10 cellular contexts compared by ENCODE assay signal in the genomic region with DNA sequence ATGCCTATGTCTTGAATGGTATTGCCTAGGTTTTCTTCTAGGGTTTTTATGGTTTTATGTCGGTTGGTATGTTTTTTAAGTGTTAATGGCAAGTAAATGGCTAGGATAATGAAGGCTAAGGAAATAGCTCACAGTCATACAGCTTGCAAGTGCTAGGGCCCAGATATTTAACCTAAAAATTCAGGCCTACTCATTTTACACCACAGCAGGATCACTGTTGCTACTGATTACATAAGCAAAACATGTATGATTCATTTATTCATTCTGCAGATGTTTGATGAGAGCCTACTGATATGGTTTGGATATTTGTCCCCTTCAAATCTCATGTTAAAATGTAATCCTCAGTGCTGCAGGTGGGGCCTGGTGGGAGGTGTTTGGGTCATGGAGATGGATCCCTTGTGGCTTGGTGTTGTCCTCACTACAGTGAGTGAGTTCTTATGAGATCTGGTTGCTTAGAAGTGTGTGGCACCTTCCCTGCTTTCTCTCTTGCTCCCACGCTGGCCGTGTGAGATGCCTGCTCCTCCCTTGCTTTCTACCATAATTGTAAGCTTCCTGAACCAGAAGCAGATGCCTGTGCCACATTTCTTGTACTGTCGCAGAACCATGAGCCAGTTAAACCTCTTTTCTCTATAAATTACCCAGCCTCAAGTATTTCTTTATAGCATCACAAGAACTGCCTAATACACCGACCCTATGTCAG.
"Had no signal": no experiment of that assay in that cellular context is flagged by ENCODE, and none has a peak within 500 bp of the region (broad histone marks: within the 10 kb centered on the region; RNA-seq: fewer than 3 reads in every experiment).

No MANE protein-coding gene starts in this region.

- H3K27me3 Mint-ChIP-seq: activated CD4-positive, alpha-beta T cell treated with anti-CD3 and anti-CD28 coated beads, Interleukin-2, amount 10 ng/mL, durations not matched to agents 7 days and 5 days; activated naive CD8-positive, alpha-beta T cell treated with anti-CD3 and anti-CD28 coated beads, Interleukin-2, amount 10 ng/mL, durations not matched to agents 7 days and 5 days; naive thymus-derived CD8-positive, alpha-beta T cell had no signal

- H3K36me3 ChIP-seq: esophagus squamous epithelium, left ventricle myocardium inferior had no signal

- H3K4me1 Mint-ChIP-seq: activated CD4-positive, alpha-beta T cell treated with anti-CD3 and anti-CD28 coated beads, Interleukin-2, amount 10 ng/mL, durations not matched to agents 7 days and 5 days; activated naive CD8-positive, alpha-beta T cell treated with anti-CD3 and anti-CD28 coated beads, Interleukin-2, amount 10 ng/mL, durations not matched to agents 7 days and 5 days; naive thymus-derived CD8-positive, alpha-beta T cell; stimulated activated effector memory CD8-positive, alpha-beta T cell treated with anti-CD3 and anti-CD28 coated beads, Interleukin-12 subunit alpha, Interleukin-12 subunit beta, amount 100 ng/mL, for 72 hours had no signal

- H3K27ac Mint-ChIP-seq: activated CD4-positive, alpha-beta T cell treated with anti-CD3 and anti-CD28 coated beads, Interleukin-2, amount 10 ng/mL, durations not matched to agents 7 days and 5 days; activated naive CD8-positive, alpha-beta T cell treated with anti-CD3 and anti-CD28 coated beads, Interleukin-2, amount 10 ng/mL, durations not matched to agents 7 days and 5 days; naive thymus-derived CD8-positive, alpha-beta T cell; stimulated activated effector memory CD8-positive, alpha-beta T cell treated with anti-CD3 and anti-CD28 coated beads, Interleukin-12 subunit alpha, Interleukin-12 subunit beta, amount 100 ng/mL, for 72 hours; T-helper 2 cell treated with Interferon-gamma antibody and Interleukin-4, amounts not matched to agents 5 μg/mL and 100 μg/mL, for 36 hours had no signal

- H3K9me3 Mint-ChIP-seq: activated CD4-positive, alpha-beta T cell treated with anti-CD3 and anti-CD28 coated beads, Interleukin-2, amount 10 ng/mL, durations not matched to agents 7 days and 5 days had no signal

- H3K4me3 Mint-ChIP-seq: activated CD4-positive, alpha-beta T cell treated with anti-CD3 and anti-CD28 coated beads, Interleukin-2, amount 10 ng/mL, durations not matched to agents 7 days and 5 days; activated naive CD8-positive, alpha-beta T cell treated with anti-CD3 and anti-CD28 coated beads, Interleukin-2, amount 10 ng/mL, durations not matched to agents 7 days and 5 days; naive thymus-derived CD8-positive, alpha-beta T cell; stimulated activated effector memory CD8-positive, alpha-beta T cell treated with anti-CD3 and anti-CD28 coated beads, Interleukin-12 subunit alpha, Interleukin-12 subunit beta, amount 100 ng/mL, for 72 hours; T-helper 2 cell treated with Interferon-gamma antibody and Interleukin-4, amounts not matched to agents 5 μg/mL and 100 μg/mL, for 36 hours had no signal

- H3K27ac ChIP-seq: esophagus squamous epithelium, left ventricle myocardium inferior had no signal

- ATAC-seq: naive thymus-derived CD8-positive, alpha-beta T cell; stimulated activated effector memory CD8-positive, alpha-beta T cell treated with anti-CD3 and anti-CD28 coated beads, Interleukin-12 subunit alpha, Interleukin-12 subunit beta, amount 100 ng/mL, for 72 hours had no signal

- H3K27me3 ChIP-seq: esophagus squamous epithelium had no signal

- H3K36me3 Mint-ChIP-seq: activated naive CD8-positive, alpha-beta T cell treated with anti-CD3 and anti-CD28 coated beads, Interleukin-2, amount 10 ng/mL, durations not matched to agents 7 days and 5 days; naive thymus-derived CD8-positive, alpha-beta T cell; stimulated activated effector memory CD8-positive, alpha-beta T cell treated with anti-CD3 and anti-CD28 coated beads, Interleukin-12 subunit alpha, Interleukin-12 subunit beta, amount 100 ng/mL, for 72 hours had no signal

- H3K4me3 ChIP-seq: esophagus squamous epithelium, left ventricle myocardium inferior had no signal

- H3K4me1 ChIP-seq: esophagus squamous epithelium, left ventricle myocardium inferior had no signal

- DNase-seq: activated CD4-positive, alpha-beta T cell treated with anti-CD3 and anti-CD28 coated beads, Interleukin-2, amount 10 ng/mL, durations not matched to agents 7 days and 5 days; activated CD8-positive, alpha-beta memory T cell treated with anti-CD3 and anti-CD28 coated beads, Interleukin-2, amount 50 U/mL, for 48 hours; activated naive CD8-positive, alpha-beta T cell treated with anti-CD3 and anti-CD28 coated beads, Interleukin-2, amount 10 ng/mL, durations not matched to agents 7 days and 5 days; aorta; esophagus squamous epithelium; left ventricle myocardium inferior; naive thymus-derived CD8-positive, alpha-beta T cell; stimulated activated CD4-positive, alpha-beta T cell treated with anti-CD3 and anti-CD28 coated beads, Interleukin-12 subunit alpha, Interleukin-12 subunit beta, amount 100 ng/mL, for 4 hours had no signal
